ENCODE assay signal across 8 cellular contexts in genomic region chr22:49917997-49918910, GRCh38. TPM values are rescaled to one million over a fixed set of nuclear protein-coding genes. Genes with fewer than 3 reads are reported as not detected.
DNase-seq lines count a peak whose midpoint lies in the region; FAIRE-seq and TF ChIP-seq lines count a peak whose summit lies in the region.

Gene ALG12 (minus strand): TSS chr22:49918438. CDS start chr22:49913765, 4,673 bp downstream.
Gene CRELD2 (plus strand): TSS chr22:49918634. CDS start chr22:49918770, 136 bp downstream.

- peak; percentile 93 to 98 for DNase-seq in HAP-1 (ENCODE audit: low spot score in 2 of 2)
- DNase-seq in MM.1S = peak; percentile 95
- DNase-seq in SIG-M5 treated with dmso at 0.1 percent for 504 hours (lab: John Stamatoyannopoulos, UW; ENCODE audit: unreplicated experiment) = peak; percentile 90
- peak; percentile 97 for DNase-seq in activated gamma-delta T cell treated with Interleukin-2 at 50 U/mL for 16 hours
- peak; percentile 98 for DNase-seq in fibroblast of villous mesenchyme (ENCODE audit: low read depth)
- peak; percentile 97 for DNase-seq in neural crest cell (ENCODE audit: low read depth, low spot score)
- DNase-seq in stomach = peak; percentile 99

- no peaks in the 10 kb centered on the region for H3K9me3 Mint-ChIP-seq in neural crest cell

- H3K27me3 Mint-ChIP-seq in neural crest cell (ENCODE audit: low read depth) = no peaks in the 10 kb centered on the region

- H3K4me1 ChIP-seq in HAP-1 (peaks cover 6% of the 10 kb centered on the region; the same call in 1 of the 2 replicates), MM.1S (ENCODE audit: low read length) (peaks cover 7% of the 10 kb centered on the region; the same call in 1 of the 2 replicates), stomach (peaks cover 17 to 34% (median 33%) of the 10 kb centered on the region in 4 donors)

- intact Hi-C loops in stomach (cut with DNase I; ENCODE audit: low total_unique reads) = no loop called here

- no peak for TF ChIP-seq CTCF in MM.1S (IDR thresholded peaks at IDR 0.05; ENCODE audit: low read length)
- no peak for TF ChIP-seq CTCF in fibroblast of villous mesenchyme (IDR thresholded peaks at IDR 0.05; ENCODE audit: insufficient read depth, low read depth, low read length)
- TF ChIP-seq CTCF in neural crest cell (conservative IDR thresholded peaks at IDR 0.05) = no peak
- no peak for TF ChIP-seq CTCF in stomach (IDR thresholded peaks at IDR 0.05)

- no peaks in the 10 kb centered on the region for H3F3A ChIP-seq in MM.1S (ENCODE audit: insufficient read depth, low read length)

- H4K20me1 ChIP-seq in MM.1S (ENCODE audit: insufficient read depth, low read length) = no peaks in the 10 kb centered on the region

- H3K9me3 ChIP-seq in HAP-1 (no peaks in the 10 kb centered on the region), MM.1S (replicated peaks; ENCODE audit: insufficient read depth, low read length) (no peaks in the 10 kb centered on the region), stomach (no peaks in the 10 kb centered on the region)

- H3K27me3 ChIP-seq in HAP-1 (ENCODE audit: low read depth) = no peaks in the 10 kb centered on the region
- H3K27me3 ChIP-seq in MM.1S (replicated peaks; ENCODE audit: insufficient read depth, low read length) = no peaks in the 10 kb centered on the region
- no peaks in the 10 kb centered on the region for H3K27me3 ChIP-seq in stomach

- H3K4me3 Mint-ChIP-seq in neural crest cell = peak within 1 kb of the TSS; percentile 87

- H3K79me2 ChIP-seq in MM.1S (ENCODE audit: low read length) = peaks cover 19% of the 10 kb centered on the region

- H3K27ac Mint-ChIP-seq in neural crest cell (ENCODE audit: unreplicated experiment) = peak within 1 kb of the TSS; percentile 62

- H3K36me3 ChIP-seq in HAP-1 (replicated peaks) (peaks cover 9% of the 10 kb centered on the region), MM.1S (replicated peaks; ENCODE audit: insufficient read depth, low read length) (no peaks in the 10 kb centered on the region), stomach (peaks cover 10 to 44% (median 41%) of the 10 kb centered on the region in 4 donors)

- peak within 1 kb of the TSS; percentile 96 for H2AFZ ChIP-seq in MM.1S (ENCODE audit: low read length)

- peak within 1 kb of the TSS; percentile 98 for H3K4me2 ChIP-seq in MM.1S (ENCODE audit: low read depth, low read length)

- TF ChIP-seq POLR2A in stomach (IDR thresholded peaks at IDR 0.05) = no peak

- 0 to 1% (median 0%) methylated on average over 40 to 103 of the region's 103 CpGs for WGBS in stomach, 5 donors

- H3K9me2 ChIP-seq in MM.1S (replicated peaks; ENCODE audit: insufficient read depth, low read length) = no peaks in the 10 kb centered on the region

- TF ChIP-seq EP300 in stomach (IDR thresholded peaks at IDR 0.05) = no peak

- H3K27ac ChIP-seq in MM.1S (ENCODE audit: low read length) (peak within 1 kb of the TSS; percentile 76; the same call in 1 of the 2 replicates), stomach (peak within 1 kb of the TSS; percentile 90 to 99 (median 97))

- peak; percentile 61 for FAIRE-seq in G401.6 (lab: Jason Lieb, UNC)

- peaks cover 9% of the 10 kb centered on the region for H3K4me1 Mint-ChIP-seq in neural crest cell

- in situ Hi-C loops in HAP-1 (cut with MboI; ENCODE audit: low sequenced_read_pairs) = no loop called here

- H3K36me3 Mint-ChIP-seq in neural crest cell (ENCODE audit: low read depth) = no peaks in the 10 kb centered on the region

- peak within 1 kb of the TSS; percentile 88 for H3K9ac ChIP-seq in MM.1S (ENCODE audit: low read length)

- peak within 1 kb of the TSS; percentile 77 for H3K4me3 ChIP-seq in HAP-1
- peak within 1 kb of the TSS; percentile 90 for H3K4me3 ChIP-seq in MM.1S (ENCODE audit: low read length)
- H3K4me3 ChIP-seq in fibroblast of villous mesenchyme (ENCODE audit: low read depth, low read length) = peak within 1 kb of the TSS; percentile 73
- H3K4me3 ChIP-seq in stomach = peak within 1 kb of the TSS; percentile 79 to 93 (median 88)

RNA-seq across cellular contexts. Expression of gene ALG12, which starts in this region (rescaled TPM):
- total RNA-seq in fibroblast of villous mesenchyme (17.1 and 20.3 TPM in 2 replicates), neural crest cell (21.2 and 24.7 TPM in 2 replicates), stomach (10 to 100 TPM in 2 of 5 donors, 1 to 10 TPM in 3; 2.3 to 30.7 (median 9.4) TPM)
- 1 to 10 TPM; 3.8 to 9.2 (median 8.8) TPM for polyA plus RNA-seq in stomach

RNA-seq across cellular contexts. Expression of gene CRELD2, which starts in this region (rescaled TPM):
- 53.1 and 58.9 TPM in 2 replicates for total RNA-seq in fibroblast of villous mesenchyme
- 39.6 and 43.8 TPM in 2 replicates for total RNA-seq in neural crest cell
- 10 to 100 TPM; 35.4 to 83.0 (median 81.1) TPM for total RNA-seq in stomach
- polyA plus RNA-seq in stomach = 10 to 100 TPM; 19.4 to 30.4 (median 29.0) TPM

Comparison
In these comparisons a context has a peak if more than half of its experiments do, and no peak if none do; other contexts are left out.
1. Peak in every context shown above with its lines: DNase-seq, H3K4me3 ChIP-seq and H3K27ac ChIP-seq.